In the genomic region with DNA sequence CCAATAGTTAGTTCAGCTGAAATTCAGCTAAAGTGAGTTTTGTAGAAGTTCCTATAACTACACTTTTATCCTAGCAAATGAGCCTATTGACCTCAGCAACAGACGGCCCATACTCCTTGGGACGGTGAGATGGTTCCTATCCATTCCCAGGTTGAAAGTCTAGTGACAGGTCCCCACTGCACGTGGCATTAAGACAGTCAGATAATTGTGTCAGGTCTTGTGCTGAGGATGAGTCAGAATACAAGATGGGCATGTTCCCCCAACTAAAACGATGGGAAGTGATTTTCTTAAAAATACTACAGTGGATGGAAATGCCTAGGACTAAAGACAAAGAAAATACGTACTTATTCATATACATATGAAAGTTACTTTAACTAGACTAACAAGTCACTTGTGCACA, we compare ENCODE assay signal across 9 cellular contexts. TPM values are rescaled to one million over a fixed set of nuclear protein-coding genes. Genes with fewer than 3 reads are reported as not detected.
DNase-seq lines count a peak whose midpoint lies in the region; ATAC-seq, FAIRE-seq and TF ChIP-seq lines count a peak whose summit lies in the region.
"Had no signal": no experiment of that assay in that cellular context is flagged by ENCODE, and none has a peak within 500 bp of the region (broad histone marks: within the 10 kb centered on the region; RNA-seq: fewer than 3 reads in every experiment).

No MANE protein-coding gene starts in this region.

- no TSS peak for BruUV-seq in PC-3 (replicated peaks; lab: Mats Ljungman, UMichigan)
- no TSS peak for BruUV-seq in endothelial cell of umbilical vein (replicated peaks; lab: Mats Ljungman, UMichigan)

- no peaks in the 10 kb centered on the region for H3K9me2 ChIP-seq in PC-3 (replicated peaks; ENCODE audit: low read length)

- peak overlapping the region; percentile 97 for H3K4me3 ChIP-seq in PC-3 (ENCODE audit: low read length)
- H3K4me3 ChIP-seq in endothelial cell of umbilical vein (replicated peaks in 1 of 3; ENCODE audit: insufficient read depth in 1 of 3, low read depth in 1 of 3, low read length in 3 of 3), result peak overlapping the region; percentile 74 to 98 (median 90)
- peak overlapping the region; percentile 45 for H3K4me3 ChIP-seq in neuron (ENCODE audit: low read length)

- POLR2A ChIA-PET in CD4-positive, alpha-beta T cell (lab: Charles Lee), result interaction anchor here (0.7 to 1.0 kb wide), 2 partner anchors 15 to 33 kb away, joined by 3 read pairs; no protein-coding TSS in a partner anchor
- POLR2A ChIA-PET in PC-3 (lab: Charles Lee; ENCODE audit: unreplicated experiment), result interaction anchor here (0.7 to 1.8 kb wide), 7 partner anchors 15 to 89 kb away, joined by 4 to 41 read pairs (median 8); a partner anchor contains a TSS
- POLR2A ChIA-PET in endothelial cell of umbilical vein (lab: Charles Lee), result interaction anchor here (0.6 to 1.9 kb wide), 6 partner anchors 15 to 267 kb away, joined by 3 to 12 read pairs (median 4); no protein-coding TSS in a partner anchor

- H3K27me3 Mint-ChIP-seq in CD4-positive, alpha-beta T cell, result peaks cover 86% of the 10 kb centered on the region

- TF ChIP-seq POLR2A in endothelial cell of umbilical vein (IDR thresholded peaks at IDR 0.05; ENCODE audit: low read depth, low read length), result no peak

- no peaks in the 10 kb centered on the region for H3K9me3 Mint-ChIP-seq in CD4-positive, alpha-beta T cell

- H3K36me3 ChIP-seq in PC-3 (ENCODE audit: low read depth, low read length), result peaks cover 34% of the 10 kb centered on the region
- H3K36me3 ChIP-seq in endothelial cell of umbilical vein (ENCODE audit: control insufficient read depth in 2 of 2, extremely low read depth in 1 of 2, insufficient read depth in 2 of 2, low read length in 2 of 2), result peaks cover 14 to 26% of the 10 kb centered on the region in 2 experiments
- H3K36me3 ChIP-seq in neuron (ENCODE audit: insufficient read depth, low read length), result no peaks in the 10 kb centered on the region

- H3K9ac ChIP-seq in PC-3 (ENCODE audit: low read length) (peak overlapping the region; percentile 92), endothelial cell of umbilical vein (replicated peaks; ENCODE audit: extremely low read depth, insufficient read depth, low read length) (peak overlapping the region; percentile 100)

- peak overlapping the region; percentile 89 for H2AFZ ChIP-seq in PC-3 (ENCODE audit: low read length)
- no peak overlapping the region for H2AFZ ChIP-seq in endothelial cell of umbilical vein (ENCODE audit: low read depth, low read length)
- peak overlapping the region; percentile 69 for H2AFZ ChIP-seq in neuron (ENCODE audit: low read depth, low read length)

- H3K36me3 Mint-ChIP-seq in CD4-positive, alpha-beta T cell (ENCODE audit: low read depth), result no peaks in the 10 kb centered on the region

- dilution Hi-C loops in endothelial cell of umbilical vein (cut with MboI; ENCODE audit: extremely low pct_ligation_motif_present, low sequenced_read_pairs), result no loop called here

- H3K27ac ChIP-seq in CD4-positive, alpha-beta T cell (ENCODE audit: low read depth, low read length), result no peak overlapping the region
- H3K27ac ChIP-seq in PC-3 (ENCODE audit: low read length) (peak overlapping the region; percentile 74), endothelial cell of umbilical vein (ENCODE audit: insufficient read depth, low read depth, low read length) (peak overlapping the region; percentile 97)

- peaks cover 53% of the 10 kb centered on the region for H3K27me3 ChIP-seq in CD4-positive, alpha-beta T cell (ENCODE audit: control insufficient read depth, insufficient read depth, low read length)
- H3K27me3 ChIP-seq in PC-3 (ENCODE audit: low read length) (no peaks in the 10 kb centered on the region), endothelial cell of umbilical vein (ENCODE audit: control insufficient read depth in 2 of 2, insufficient read depth in 2 of 2, low read length in 2 of 2) (no peaks in the 10 kb centered on the region), neuron (ENCODE audit: insufficient read depth, low read length) (peaks cover 16% of the 10 kb centered on the region)

- peaks cover 70% of the 10 kb centered on the region for H3K79me2 ChIP-seq in PC-3 (ENCODE audit: low read length)
- H3K79me2 ChIP-seq in endothelial cell of umbilical vein (ENCODE audit: control insufficient read depth, insufficient read depth, low read length), result peaks cover 70% of the 10 kb centered on the region

- DNase-seq in CD4-positive, alpha-beta T cell, result no peak
- no peak for DNase-seq in PC-3
- peak; percentile 45 for DNase-seq in endothelial cell of umbilical vein (ENCODE audit: low read depth, low spot score)
- no peak for DNase-seq in SHP77 (lab: John Stamatoyannopoulos, UW)
- no peak for DNase-seq in OCI-M1 (lab: John Stamatoyannopoulos, UW)
- DNase-seq: activated effector memory CD4-positive, alpha-beta T cell treated with anti-CD3 and anti-CD28 coated beads, Interleukin-2, amount 50 U/mL, for 16 hours had no signal

- no peaks in the 10 kb centered on the region for H3K9me1 ChIP-seq in endothelial cell of umbilical vein (replicated peaks; ENCODE audit: control insufficient read depth, extremely low read depth, insufficient read depth, low read length)

- H3K9me3 ChIP-seq in CD4-positive, alpha-beta T cell (ENCODE audit: control insufficient read depth, low read length), result no peaks in the 10 kb centered on the region
- no peaks in the 10 kb centered on the region for H3K9me3 ChIP-seq in PC-3 (ENCODE audit: low read length)
- no peaks in the 10 kb centered on the region for H3K9me3 ChIP-seq in endothelial cell of umbilical vein (replicated peaks; ENCODE audit: control insufficient read depth, insufficient read depth, low read length)
- no peaks in the 10 kb centered on the region for H3K9me3 ChIP-seq in neuron (ENCODE audit: low read length)

- H3K4me2 ChIP-seq in PC-3 (ENCODE audit: low read length), result peak overlapping the region; percentile 98
- peak overlapping the region; percentile 79 for H3K4me2 ChIP-seq in endothelial cell of umbilical vein (ENCODE audit: insufficient read depth, low read length)

- no peak for TF ChIP-seq CTCF in CD4-positive, alpha-beta T cell (IDR thresholded peaks at IDR 0.05)
- no peak for TF ChIP-seq CTCF in PC-3 (conservative IDR thresholded peaks at IDR 0.05; ENCODE audit: low read depth, low read length)
- no peak for TF ChIP-seq CTCF in endothelial cell of umbilical vein (IDR thresholded peaks at IDR 0.05; ENCODE audit: extremely low read depth in 1 of 2, insufficient read depth in 1 of 2, low read depth in 1 of 2, low read length in 2 of 2)

- intact Hi-C loops in CD4-positive, alpha-beta T cell (cut with DNase I, micrococcal nuclease), result loop anchor here (2.0 to 5.0 kb wide), 4 partner anchors 265 to 356 kb away; no protein-coding TSS in a partner anchor
- intact Hi-C loops in PC-3 (cut with micrococcal nuclease) (loop anchor here (1.0 to 10.0 kb wide), 8 partner anchors 50 to 280 kb away; a partner anchor contains a TSS), endothelial cell of umbilical vein (cut with micrococcal nuclease) (loop anchor here (1.0 to 10.0 kb wide), 5 partner anchors 62 to 282 kb away; a partner anchor contains a TSS)

- no peak for ATAC-seq in CD4-positive, alpha-beta T cell (ENCODE audit: poor library complexity)
- ATAC-seq in PC-3 (no peak), GM21737 (IDR thresholded peaks at IDR 0.05; ENCODE audit: unreplicated experiment) (no peak), GM21515 (IDR thresholded peaks at IDR 0.05; ENCODE audit: unreplicated experiment) (no peak)

- peaks cover 20% of the 10 kb centered on the region for H3K4me1 Mint-ChIP-seq in CD4-positive, alpha-beta T cell (ENCODE audit: low read depth)

- peaks cover 4% of the 10 kb centered on the region for H3F3A ChIP-seq in PC-3 (ENCODE audit: low read length, unreplicated experiment)

- H3K27ac Mint-ChIP-seq in CD4-positive, alpha-beta T cell, result no peak overlapping the region

- H4K20me1 ChIP-seq in PC-3 (ENCODE audit: low read length) (peaks cover 15% of the 10 kb centered on the region), endothelial cell of umbilical vein (replicated peaks; ENCODE audit: control insufficient read depth, extremely low read depth, insufficient read depth, low read length) (peaks cover 9% of the 10 kb centered on the region)

- CTCF ChIA-PET in CD4-positive, alpha-beta T cell (lab: Charles Lee), result interaction anchor here (0.9 to 1.3 kb wide), 3 partner anchors 24 to 347 kb away, joined by 3 to 4 read pairs (median 3); no protein-coding TSS in a partner anchor
- CTCF ChIA-PET in PC-3 (lab: Charles Lee), result interaction anchor here (0.6 to 3.1 kb wide), 12 partner anchors 15 to 355 kb away, joined by 3 to 34 read pairs (median 6); no protein-coding TSS in a partner anchor
- CTCF ChIA-PET in endothelial cell of umbilical vein (lab: Charles Lee), result interaction anchor here (0.7 to 5.1 kb wide), 25 partner anchors 9 to 347 kb away, joined by 3 to 64 read pairs (median 8); a partner anchor contains a TSS

- H3K4me3 Mint-ChIP-seq in CD4-positive, alpha-beta T cell, result peak overlapping the region; percentile 68

- H3K4me1 ChIP-seq in PC-3 (ENCODE audit: insufficient read depth, low read length), result peaks cover 66% of the 10 kb centered on the region
- H3K4me1 ChIP-seq in endothelial cell of umbilical vein (ENCODE audit: control insufficient read depth, extremely low read depth, insufficient read depth, low read length), result peaks cover 67% of the 10 kb centered on the region
- H3K4me1 ChIP-seq in neuron (ENCODE audit: insufficient read depth, low read length), result peaks cover 21% of the 10 kb centered on the region

- FAIRE-seq in endothelial cell of umbilical vein (lab: Jason Lieb, UNC), result no peak

RNA-seq across cellular contexts. Expression of a gene that starts 2.1 kb away (rescaled TPM):
- not detected for total RNA-seq in CD4-positive, alpha-beta T cell
- total RNA-seq in PC-3 (2014; rRNA removed) (284 and 296 TPM in 2 replicates), endothelial cell of umbilical vein (1,126 and 1,483 TPM in 2 replicates)
- 3,129 and 3,339 TPM in 2 replicates for polyA plus RNA-seq in endothelial cell of umbilical vein
- polyA plus RNA-seq in endothelial cell of umbilical vein (2011; cell fraction: cytosol; rRNA removed), result 1,679 and 1,960 TPM in 2 replicates
- 638 and 808 TPM in 2 replicates for polyA plus RNA-seq in endothelial cell of umbilical vein (2011; cell fraction: nucleus; rRNA removed)
- polyA plus RNA-seq in endothelial cell of umbilical vein (2012), result 635 and 1,042 TPM in 2 replicates
- 5,246 and 5,371 TPM in 2 replicates for polyA minus RNA-seq in endothelial cell of umbilical vein
- 0.92 TPM for polyA minus RNA-seq in endothelial cell of umbilical vein (2011; cell fraction: cytosol; rRNA and poly(A)+ RNA removed)
- 779 and 1,152 TPM in 2 replicates for polyA minus RNA-seq in endothelial cell of umbilical vein (2011; cell fraction: nucleus; rRNA and poly(A)+ RNA removed)

RNA-seq across cellular contexts. Expression of a gene that starts 27.4 kb away (rescaled TPM):
- total RNA-seq in CD4-positive, alpha-beta T cell, result not detected
- 76.6 and 84.4 TPM in 2 replicates for total RNA-seq in PC-3 (2014; rRNA removed)
- total RNA-seq in endothelial cell of umbilical vein, result 146 and 179 TPM in 2 replicates
- 258 and 327 TPM in 2 replicates for polyA plus RNA-seq in endothelial cell of umbilical vein
- 240 and 252 TPM in 2 replicates for polyA plus RNA-seq in endothelial cell of umbilical vein (2011; cell fraction: cytosol; rRNA removed)
- 107 and 121 TPM in 2 replicates for polyA plus RNA-seq in endothelial cell of umbilical vein (2011; cell fraction: nucleus; rRNA removed)
- 88.3 and 144 TPM in 2 replicates for polyA plus RNA-seq in endothelial cell of umbilical vein (2012)
- polyA minus RNA-seq in endothelial cell of umbilical vein, result 465 and 480 TPM in 2 replicates
- polyA minus RNA-seq in endothelial cell of umbilical vein (2011; cell fraction: cytosol; rRNA and poly(A)+ RNA removed), result 10.4 TPM
- polyA minus RNA-seq in endothelial cell of umbilical vein (2011; cell fraction: nucleus; rRNA and poly(A)+ RNA removed), result 104 and 114 TPM in 2 replicates

Comparison
In these comparisons a context has a peak if more than half of its experiments do, and no peak if none do; other contexts are left out.
1. H3K4me3 ChIP-seq: peak in every context shown above with its lines; median percentile 97 in PC-3; 90 in endothelial cell of umbilical vein; 45 in neuron.
2. RNA of a gene that starts 2.1 kb away (total RNA-seq): 1,126 to 1,483 TPM in endothelial cell of umbilical vein and 284 to 296 TPM in PC-3; not detected in CD4-positive, alpha-beta T cell; every median in the first group is over 100 times any median in the second.
3. RNA of a gene that starts 27.4 kb away (total RNA-seq): 146 to 179 TPM in endothelial cell of umbilical vein and 76.6 to 84.4 TPM in PC-3; not detected in CD4-positive, alpha-beta T cell; every median in the first group is over 10 times any median in the second.